8 cellular contexts compared by ENCODE assay signal in the genomic region with DNA sequence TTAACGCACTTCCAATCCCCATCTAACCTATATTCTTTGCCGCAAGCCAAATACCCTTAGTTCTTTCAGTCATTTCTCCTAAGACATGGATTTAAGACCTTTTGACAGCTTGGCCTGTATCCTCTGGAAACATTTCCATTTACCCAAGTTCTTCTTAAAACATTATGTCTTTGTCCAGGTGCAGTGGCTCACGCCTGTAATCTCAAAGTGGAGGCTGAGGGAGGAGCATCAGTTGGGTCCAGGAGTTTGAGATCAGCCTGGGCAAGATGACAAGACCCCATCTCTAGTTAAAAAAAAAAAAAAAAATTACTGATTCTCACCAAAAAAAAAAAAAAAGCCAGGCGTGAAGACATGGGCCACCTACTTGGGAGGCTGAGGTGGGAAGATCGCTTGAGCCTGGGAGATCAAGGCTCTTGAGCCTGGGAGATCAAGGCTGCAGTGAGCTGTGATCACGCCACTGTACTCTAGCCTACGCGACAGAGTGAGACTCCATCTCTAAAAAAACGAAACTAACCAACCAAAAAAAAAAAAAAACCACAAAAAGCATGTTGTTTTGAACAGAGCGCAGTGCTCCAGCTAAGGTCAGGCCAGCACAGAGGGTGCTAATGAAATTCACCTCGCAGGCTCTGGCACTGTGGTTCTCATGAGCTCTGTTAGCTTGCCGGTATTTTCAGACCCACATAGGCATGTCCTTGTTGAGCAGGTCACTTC. TPM values are rescaled to one million over a fixed set of nuclear protein-coding genes. Genes with fewer than 3 reads are reported as not detected.
DNase-seq lines count a peak whose midpoint lies in the region; ATAC-seq and TF ChIP-seq lines count a peak whose summit lies in the region.

No MANE protein-coding gene starts in this region.

- no peaks in the 10 kb centered on the region for H3K27me3 ChIP-seq in AG04450 (ENCODE audit: control insufficient read depth, insufficient read depth, low read length)
- H3K27me3 ChIP-seq in OCI-LY3 (ENCODE audit: low read depth, low read length): peaks cover 7% of the 10 kb centered on the region; the same call in 1 of the 2 replicates

- peak overlapping the region; percentile 79 for H3K4me2 ChIP-seq in OCI-LY3 (ENCODE audit: low read length)

- H3K36me3 ChIP-seq in OCI-LY3 (replicated peaks; ENCODE audit: low read depth, low read length): no peaks in the 10 kb centered on the region

- no peak overlapping the region for H3K4me3 ChIP-seq in AG04450 (ENCODE audit: low read depth, low read length)
- H3K4me3 ChIP-seq in OCI-LY3 (ENCODE audit: low read length): peak overlapping the region; percentile 45

- CTCF ChIA-PET in AG04450 (lab: Charles Lee): interaction anchor here (0.7 to 8.0 kb wide), 7 partner anchors 12 to 38 kb away, joined by 3 to 69 read pairs (median 4); partner anchors contain the start of gene NUAK2
- CTCF ChIA-PET in activated naive CD4-positive, alpha-beta T cell treated with anti-CD3 and anti-CD28 coated beads for 36 hours (lab: Charles Lee): interaction anchor here (0.6 to 25.4 kb wide), 4 partner anchors 11 to 447 kb away, joined by 3 to 948 read pairs (median 27); partner anchors contain the start of gene NUAK2

- POLR2A ChIA-PET in AG04450 (lab: Yijun Ruan, JAX): interaction anchor here (0.5 to 2.3 kb wide), 9 partner anchors 9 to 37 kb away, joined by 3 to 35 read pairs (median 8); no protein-coding TSS in a partner anchor

- peak overlapping the region; percentile 65 for H3K9ac ChIP-seq in OCI-LY3 (ENCODE audit: low read length)

- TF ChIP-seq CTCF in AG04450 (IDR thresholded peaks at IDR 0.05; ENCODE audit: low read depth, low read length) (no peak), OCI-LY3 (IDR thresholded peaks at IDR 0.05; ENCODE audit: low read depth, low read length) (no peak)

- peak overlapping the region; percentile 87 for H3K27ac Mint-ChIP-seq in activated naive CD4-positive, alpha-beta T cell treated with anti-CD3 and anti-CD28 coated beads for 36 hours

- peaks cover 77% of the 10 kb centered on the region for H3K4me1 ChIP-seq in OCI-LY3 (ENCODE audit: low read length)

- intact Hi-C loops in activated naive CD4-positive, alpha-beta T cell treated with anti-CD3 and anti-CD28 coated beads for 36 hours (cut with micrococcal nuclease): loop anchor here (1.0 to 10.0 kb wide), 7 partner anchors 12 to 767 kb away; partner anchors contain the start of genes RAB29 and RHEX

- H3K27ac ChIP-seq in AG04450 (ENCODE audit: low read depth, low read length) (peak overlapping the region; percentile 91), OCI-LY3 (ENCODE audit: low read length) (peak overlapping the region; percentile 93)

- no peaks in the 10 kb centered on the region for H3K36me3 Mint-ChIP-seq in activated naive CD4-positive, alpha-beta T cell treated with anti-CD3 and anti-CD28 coated beads for 36 hours (ENCODE audit: low read depth)

- no peak overlapping the region for H2AFZ ChIP-seq in OCI-LY3 (ENCODE audit: low read depth, low read length)

- H3K9me3 ChIP-seq in AG04450 (ENCODE audit: control insufficient read depth, insufficient read depth, low read length) (no peaks in the 10 kb centered on the region; the same call in 1 of the 2 replicates), OCI-LY3 (ENCODE audit: insufficient read depth, low read length) (no peaks in the 10 kb centered on the region)

- no peaks in the 10 kb centered on the region for H4K20me1 ChIP-seq in OCI-LY3 (ENCODE audit: insufficient read depth, low read length)

- no peaks in the 10 kb centered on the region for H3K27me3 Mint-ChIP-seq in activated naive CD4-positive, alpha-beta T cell treated with anti-CD3 and anti-CD28 coated beads for 36 hours (ENCODE audit: low read depth)

- peak overlapping the region; percentile 53 for H3K4me3 Mint-ChIP-seq in activated naive CD4-positive, alpha-beta T cell treated with anti-CD3 and anti-CD28 coated beads for 36 hours

- ATAC-seq in GM21717 (IDR thresholded peaks at IDR 0.05; ENCODE audit: unreplicated experiment): peak; percentile 23
- ATAC-seq in stimulated activated naive CD8-positive, alpha-beta T cell treated with anti-CD3 and anti-CD28 coated beads, Interleukin-15, Interleukin-2, amounts not matched to agents 100 U/mL and 50 U/mL, for 24 hours: peak; percentile 56

- peaks cover 3% of the 10 kb centered on the region for H3K9me3 Mint-ChIP-seq in activated naive CD4-positive, alpha-beta T cell treated with anti-CD3 and anti-CD28 coated beads for 36 hours

- H3K4me1 Mint-ChIP-seq in activated naive CD4-positive, alpha-beta T cell treated with anti-CD3 and anti-CD28 coated beads for 36 hours (ENCODE audit: low read depth): peaks cover 72% of the 10 kb centered on the region

- DNase-seq in AG04450 (ENCODE audit: low read depth, low spot score) (no peak), left kidney (ENCODE audit: low read depth, low spot score) (peak; percentile 46), NCI-H1105 (lab: John Stamatoyannopoulos, UW) (no peak), mesenteric fat pad (ENCODE audit: low spot score) (no peak)
- peak; percentile 69 for DNase-seq in activated naive CD4-positive, alpha-beta T cell treated with anti-CD3 and anti-CD28 coated beads for 36 hours
- DNase-seq in stimulated activated naive CD8-positive, alpha-beta T cell treated with anti-CD3 and anti-CD28 coated beads, Interleukin-15, Interleukin-2, amounts not matched to agents 100 U/mL and 50 U/mL, for 24 hours: peak; percentile 63

- peaks cover 7% of the 10 kb centered on the region; the same call in 1 of the 2 replicates for H3K79me2 ChIP-seq in OCI-LY3 (ENCODE audit: low read length)

RNA-seq across cellular contexts. Expression of gene NUAK2, which starts 36.0 kb away (rescaled TPM):
- polyA plus RNA-seq in AG04450 (2011; rRNA removed): 7.0 and 8.2 TPM in 2 replicates
- 12.5 and 20.1 TPM in 2 replicates for polyA minus RNA-seq in AG04450 (2011; rRNA and poly(A)+ RNA removed)
- total RNA-seq in activated naive CD4-positive, alpha-beta T cell treated with anti-CD3 and anti-CD28 coated beads for 36 hours: 10 to 100 TPM; 11.2 to 12.2 TPM
- total RNA-seq in mesenteric fat pad: 1.6 TPM

RNA-seq across cellular contexts. Expression of gene TMCC2, which starts 57.8 kb away (rescaled TPM):
- polyA plus RNA-seq in AG04450 (2011; rRNA removed): 2.3 and 3.0 TPM in 2 replicates
- polyA minus RNA-seq in AG04450 (2011; rRNA and poly(A)+ RNA removed): 4.8 and 5.2 TPM in 2 replicates
- 10 to 100 TPM; 42.5 to 44.8 TPM for total RNA-seq in activated naive CD4-positive, alpha-beta T cell treated with anti-CD3 and anti-CD28 coated beads for 36 hours
- 1.1 TPM for total RNA-seq in mesenteric fat pad

Comparison
In these comparisons a context has a peak if more than half of its experiments do, and no peak if none do; other contexts are left out.
1. DNase-seq: peak in activated naive CD4-positive, alpha-beta T cell treated with anti-CD3 and anti-CD28 coated beads for 36 hours (single experiment), left kidney (single experiment) and stimulated activated naive CD8-positive, alpha-beta T cell treated with anti-CD3 and anti-CD28 coated beads, Interleukin-15, Interleukin-2, amounts not matched to agents 100 U/mL and 50 U/mL, for 24 hours (single experiment); none in AG04450 (single experiment), NCI-H1105 (single experiment) and mesenteric fat pad (single experiment).
2. RNA of gene TMCC2, which starts 57.8 kb away (total RNA-seq): 42.5 to 44.8 TPM in activated naive CD4-positive, alpha-beta T cell treated with anti-CD3 and anti-CD28 coated beads for 36 hours; 1.1 TPM in mesenteric fat pad (single experiment); every median in the first group is over 10 times any median in the second.